ENCODE assay signal across 8 cellular contexts in genomic region chrX:24024819-24025740, GRCh38. TPM values are rescaled to one million over a fixed set of nuclear protein-coding genes. Genes with fewer than 3 reads are reported as not detected.
DNase-seq lines count a peak whose midpoint lies in the region; ATAC-seq and TF ChIP-seq lines count a peak whose summit lies in the region.

No MANE protein-coding gene starts in this region.

- peaks cover 11% of the 10 kb centered on the region for H3K9me3 ChIP-seq in BLaER1
- H3K9me3 ChIP-seq in colonic mucosa, result no peaks in the 10 kb centered on the region
- no peaks in the 10 kb centered on the region for H3K9me3 ChIP-seq in left lung

- peaks cover 29% of the 10 kb centered on the region for H4K20me1 ChIP-seq in BLaER1

- DNase-seq in GM19238 (ENCODE audit: insufficient read length, low spot score) (peak; percentile 68), NCI-H510A treated with DMSO at 0.1 percent for 48 hours (lab: John Stamatoyannopoulos, UW) (peak; percentile 58), colonic mucosa (peak; percentile 86), left lung (peak; percentile 88 to 91)
- peak; percentile 87 for DNase-seq in activated CD4-positive, alpha-beta T cell treated with anti-CD3 and anti-CD28 coated beads for 48 hours
- peak; percentile 79 to 82 for DNase-seq in stimulated activated CD4-positive, alpha-beta T cell treated with anti-CD3 and anti-CD28 coated beads, Interleukin-2, amount 100 ng/mL, for 24 hours

- no peaks in the 10 kb centered on the region for H3K27me3 ChIP-seq in BLaER1
- no peaks in the 10 kb centered on the region for H3K27me3 ChIP-seq in colonic mucosa
- H3K27me3 ChIP-seq in left lung, result peaks cover 0 to 18% of the 10 kb centered on the region in 2 donors

- H3K9ac ChIP-seq in BLaER1 (peak overlapping the region; percentile 91), colonic mucosa (ENCODE audit: low read depth in 2 of 2, low read length in 2 of 2) (peak overlapping the region; percentile 84 to 90)

- peak overlapping the region; percentile 89 for H3K4me3 ChIP-seq in BLaER1
- peak overlapping the region; percentile 83 for H3K4me3 ChIP-seq in colonic mucosa
- peak overlapping the region; percentile 59 to 64 for H3K4me3 ChIP-seq in left lung

- ATAC-seq in HG03432 (IDR thresholded peaks at IDR 0.05; ENCODE audit: unreplicated experiment), result peak; percentile 93
- ATAC-seq in left lung, result peak; percentile 95

- H3K4me1 ChIP-seq in BLaER1 (peaks cover 12% of the 10 kb centered on the region), colonic mucosa (no peaks in the 10 kb centered on the region), left lung (peaks cover 0 to 6% of the 10 kb centered on the region in 2 donors)

- H3K27ac ChIP-seq in BLaER1 (peak overlapping the region; percentile 91), colonic mucosa (peak overlapping the region; percentile 87), left lung (peak overlapping the region; percentile 89 to 93)

- TF ChIP-seq CTCF in colonic mucosa (IDR thresholded peaks at IDR 0.05) (no peak), left lung (IDR thresholded peaks at IDR 0.05) (peak in 1 of 2 donors; percentile 16)

- H3K36me3 ChIP-seq in BLaER1, result peaks cover 8% of the 10 kb centered on the region; the same call in 1 of the 2 replicates
- no peaks in the 10 kb centered on the region for H3K36me3 ChIP-seq in colonic mucosa
- no peaks in the 10 kb centered on the region for H3K36me3 ChIP-seq in left lung

- intact Hi-C loops in colonic mucosa (cut with DNase I), result no loop called here
- intact Hi-C loops in left lung (cut with DNase I), result no loop called here

- peak overlapping the region; percentile 49; the same call in 1 of the 2 replicates for H3K4me2 ChIP-seq in BLaER1

RNA-seq across cellular contexts. Expression of gene KLHL15, which starts 1.9 kb away (rescaled TPM):
- 1 to 10 TPM; 4.0 to 5.2 TPM for total RNA-seq in colonic mucosa
- total RNA-seq in left lung, result 1 to 10 TPM; 5.8 to 6.2 TPM

RNA-seq across cellular contexts. Expression of gene EIF2S3, which starts 29.7 kb away (rescaled TPM):
- total RNA-seq in colonic mucosa (100 to 1,000 TPM; 166 to 180 TPM), left lung (100 to 1,000 TPM; 140 to 169 TPM)

Comparison
In these comparisons a context has a peak if more than half of its experiments do, and no peak if none do; other contexts are left out.
1. Peak in every context shown above with its lines: DNase-seq, ATAC-seq, H3K4me3 ChIP-seq and H3K27ac ChIP-seq.